ENCODE assay signal across 1 cellular context in the genomic region with DNA sequence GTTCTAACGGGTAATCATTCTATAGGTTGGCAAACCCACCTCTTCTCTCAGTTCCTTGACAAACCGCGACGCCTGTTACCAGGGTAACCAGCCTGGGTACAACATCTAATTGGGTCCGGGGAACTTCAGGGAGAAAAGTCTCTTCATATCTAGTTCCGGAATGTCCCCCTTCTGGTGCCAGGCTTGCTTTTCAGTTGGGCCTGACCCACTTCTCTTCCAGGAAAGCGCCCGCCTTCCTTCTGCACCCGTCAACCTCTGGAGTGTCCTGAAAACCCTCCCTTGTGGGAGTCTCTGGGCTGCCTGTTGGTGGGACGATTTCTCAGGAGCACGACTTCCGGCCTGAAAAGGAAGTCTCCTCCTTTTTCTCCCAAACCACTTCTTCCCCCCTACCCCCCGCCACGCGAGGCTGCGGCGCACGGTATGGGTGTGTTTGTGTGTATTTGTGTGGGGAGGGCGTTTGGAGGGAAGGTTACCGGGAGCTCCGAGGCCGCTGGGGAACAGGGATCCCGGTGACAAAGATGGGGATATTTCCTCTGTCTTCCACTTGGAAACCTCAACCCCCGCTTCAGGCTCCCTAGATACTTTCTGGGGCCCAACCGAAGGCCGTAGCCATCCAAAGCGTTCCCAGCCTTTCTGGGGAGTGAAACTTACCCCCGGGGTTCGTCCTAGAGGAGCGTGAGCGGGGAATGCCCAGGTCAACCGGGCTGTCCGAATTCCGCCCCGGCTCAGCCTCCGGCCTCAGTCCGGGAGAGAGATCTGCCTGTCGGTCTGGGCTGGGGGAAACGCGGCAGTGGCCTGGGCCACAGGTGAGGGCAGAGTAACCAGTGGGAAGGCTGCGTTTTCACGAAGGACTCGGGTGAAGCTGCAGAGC.
A peak's percentile ranks its signal among the peaks of the same experiment; 100 is the strongest.
TF ChIP-seq lines count a peak whose summit lies in the region.

A gene with protein sequence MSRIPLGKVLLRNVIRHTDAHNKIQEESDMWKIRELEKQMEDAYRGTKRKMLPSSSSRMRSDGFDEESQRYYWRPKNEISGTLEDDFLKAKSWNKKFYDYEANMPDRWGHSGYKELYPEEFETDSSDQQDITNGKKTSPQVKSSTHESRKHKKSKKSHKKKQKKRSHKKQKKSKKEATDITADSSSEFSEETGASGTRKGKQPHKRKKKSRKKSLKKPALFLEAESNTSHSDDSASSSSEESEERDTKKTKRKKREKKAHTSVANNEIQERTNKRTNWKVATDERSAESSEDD (plus strand): TSS at position 359 of the 871 bp plus-strand sequence. CDS start 1,276 bp downstream, outside the sequence.
A gene with protein sequence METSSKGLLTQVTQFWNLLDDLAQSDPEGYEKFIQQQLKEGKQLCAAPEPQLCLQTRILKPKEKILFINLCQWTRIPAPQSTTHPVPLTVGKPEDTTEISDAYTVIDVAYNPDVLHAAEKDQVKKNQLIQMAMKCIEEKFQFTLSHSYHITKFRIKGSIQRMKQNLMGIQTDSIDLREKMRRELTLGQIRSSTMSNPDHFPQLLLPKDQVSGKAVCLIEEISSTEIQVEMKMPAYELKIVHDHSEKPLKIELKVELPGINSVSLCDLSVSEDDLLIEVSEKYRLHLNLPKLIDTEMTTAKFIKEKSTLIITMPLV (minus strand): TSS at position 77 of the 871 bp plus-strand sequence. CDS start 843 bp downstream, outside the sequence.

TF ChIP-seq in HepG2, 621 proteins besides CTCF, POLR2A, EP300 and RAD21 (continued from another document and continues in another):
- TF ChIP-seq, protein P1, sequence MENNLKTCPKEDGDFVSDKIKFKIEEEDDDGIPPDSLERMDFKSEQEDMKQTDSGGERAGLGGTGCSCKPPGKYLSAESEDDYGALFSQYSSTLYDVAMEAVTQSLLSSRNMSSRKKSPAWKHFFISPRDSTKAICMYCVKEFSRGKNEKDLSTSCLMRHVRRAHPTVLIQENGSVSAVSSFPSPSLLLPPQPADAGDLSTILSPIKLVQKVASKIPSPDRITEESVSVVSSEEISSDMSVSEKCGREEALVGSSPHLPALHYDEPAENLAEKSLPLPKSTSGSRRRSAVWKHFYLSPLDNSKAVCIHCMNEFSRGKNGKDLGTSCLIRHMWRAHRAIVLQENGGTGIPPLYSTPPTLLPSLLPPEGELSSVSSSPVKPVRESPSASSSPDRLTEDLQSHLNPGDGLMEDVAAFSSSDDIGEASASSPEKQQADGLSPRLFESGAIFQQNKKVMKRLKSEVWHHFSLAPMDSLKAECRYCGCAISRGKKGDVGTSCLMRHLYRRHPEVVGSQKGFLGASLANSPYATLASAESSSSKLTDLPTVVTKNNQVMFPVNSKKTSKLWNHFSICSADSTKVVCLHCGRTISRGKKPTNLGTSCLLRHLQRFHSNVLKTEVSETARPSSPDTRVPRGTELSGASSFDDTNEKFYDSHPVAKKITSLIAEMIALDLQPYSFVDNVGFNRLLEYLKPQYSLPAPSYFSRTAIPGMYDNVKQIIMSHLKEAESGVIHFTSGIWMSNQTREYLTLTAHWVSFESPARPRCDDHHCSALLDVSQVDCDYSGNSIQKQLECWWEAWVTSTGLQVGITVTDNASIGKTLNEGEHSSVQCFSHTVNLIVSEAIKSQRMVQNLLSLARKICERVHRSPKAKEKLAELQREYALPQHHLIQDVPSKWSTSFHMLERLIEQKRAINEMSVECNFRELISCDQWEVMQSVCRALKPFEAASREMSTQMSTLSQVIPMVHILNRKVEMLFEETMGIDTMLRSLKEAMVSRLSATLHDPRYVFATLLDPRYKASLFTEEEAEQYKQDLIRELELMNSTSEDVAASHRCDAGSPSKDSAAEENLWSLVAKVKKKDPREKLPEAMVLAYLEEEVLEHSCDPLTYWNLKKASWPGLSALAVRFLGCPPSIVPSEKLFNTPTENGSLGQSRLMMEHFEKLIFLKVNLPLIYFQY (CRISPR knock-in tag; IDR thresholded peaks at IDR 0.05; ENCODE audit: borderline replicate concordance) = peak; percentile 79; the same call in 1 of the 2 replicates
- TF ChIP-seq ZNF83 (CRISPR knock-in tag; IDR thresholded peaks at IDR 0.05; ENCODE audit: borderline replicate concordance) = no peak; the same call in 1 of the 2 replicates
- TF ChIP-seq, protein P2, sequence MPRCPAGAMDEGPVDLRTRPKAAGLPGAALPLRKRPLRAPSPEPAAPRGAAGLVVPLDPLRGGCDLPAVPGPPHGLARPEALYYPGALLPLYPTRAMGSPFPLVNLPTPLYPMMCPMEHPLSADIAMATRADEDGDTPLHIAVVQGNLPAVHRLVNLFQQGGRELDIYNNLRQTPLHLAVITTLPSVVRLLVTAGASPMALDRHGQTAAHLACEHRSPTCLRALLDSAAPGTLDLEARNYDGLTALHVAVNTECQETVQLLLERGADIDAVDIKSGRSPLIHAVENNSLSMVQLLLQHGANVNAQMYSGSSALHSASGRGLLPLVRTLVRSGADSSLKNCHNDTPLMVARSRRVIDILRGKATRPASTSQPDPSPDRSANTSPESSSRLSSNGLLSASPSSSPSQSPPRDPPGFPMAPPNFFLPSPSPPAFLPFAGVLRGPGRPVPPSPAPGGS (CRISPR knock-in tag; IDR thresholded peaks at IDR 0.05) = peak; percentile 57
- TF ChIP-seq, protein P3, sequence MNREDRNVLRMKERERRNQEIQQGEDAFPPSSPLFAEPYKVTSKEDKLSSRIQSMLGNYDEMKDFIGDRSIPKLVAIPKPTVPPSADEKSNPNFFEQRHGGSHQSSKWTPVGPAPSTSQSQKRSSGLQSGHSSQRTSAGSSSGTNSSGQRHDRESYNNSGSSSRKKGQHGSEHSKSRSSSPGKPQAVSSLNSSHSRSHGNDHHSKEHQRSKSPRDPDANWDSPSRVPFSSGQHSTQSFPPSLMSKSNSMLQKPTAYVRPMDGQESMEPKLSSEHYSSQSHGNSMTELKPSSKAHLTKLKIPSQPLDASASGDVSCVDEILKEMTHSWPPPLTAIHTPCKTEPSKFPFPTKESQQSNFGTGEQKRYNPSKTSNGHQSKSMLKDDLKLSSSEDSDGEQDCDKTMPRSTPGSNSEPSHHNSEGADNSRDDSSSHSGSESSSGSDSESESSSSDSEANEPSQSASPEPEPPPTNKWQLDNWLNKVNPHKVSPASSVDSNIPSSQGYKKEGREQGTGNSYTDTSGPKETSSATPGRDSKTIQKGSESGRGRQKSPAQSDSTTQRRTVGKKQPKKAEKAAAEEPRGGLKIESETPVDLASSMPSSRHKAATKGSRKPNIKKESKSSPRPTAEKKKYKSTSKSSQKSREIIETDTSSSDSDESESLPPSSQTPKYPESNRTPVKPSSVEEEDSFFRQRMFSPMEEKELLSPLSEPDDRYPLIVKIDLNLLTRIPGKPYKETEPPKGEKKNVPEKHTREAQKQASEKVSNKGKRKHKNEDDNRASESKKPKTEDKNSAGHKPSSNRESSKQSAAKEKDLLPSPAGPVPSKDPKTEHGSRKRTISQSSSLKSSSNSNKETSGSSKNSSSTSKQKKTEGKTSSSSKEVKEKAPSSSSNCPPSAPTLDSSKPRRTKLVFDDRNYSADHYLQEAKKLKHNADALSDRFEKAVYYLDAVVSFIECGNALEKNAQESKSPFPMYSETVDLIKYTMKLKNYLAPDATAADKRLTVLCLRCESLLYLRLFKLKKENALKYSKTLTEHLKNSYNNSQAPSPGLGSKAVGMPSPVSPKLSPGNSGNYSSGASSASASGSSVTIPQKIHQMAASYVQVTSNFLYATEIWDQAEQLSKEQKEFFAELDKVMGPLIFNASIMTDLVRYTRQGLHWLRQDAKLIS (CRISPR knock-in tag; IDR thresholded peaks at IDR 0.05) = no peak
- TF ChIP-seq ZNF775 (CRISPR knock-in tag; IDR thresholded peaks at IDR 0.05; ENCODE audit: borderline replicate concordance) = no peak
- no peak for TF ChIP-seq MAFF (IDR thresholded peaks at IDR 0.05; ENCODE audit: low read depth, low read length)
- TF ChIP-seq SP4 (CRISPR knock-in tag; IDR thresholded peaks at IDR 0.05) = peak; percentile 78; the same call in 1 of the 2 replicates
- TF ChIP-seq ZC3H13 (CRISPR knock-in tag; IDR thresholded peaks at IDR 0.05) = 0 out of 2 replicates have a peak, but pooled peaks have one; percentile 67
- TF ChIP-seq CREB1 (IDR thresholded peaks at IDR 0.05) = no peak
- TF ChIP-seq CREB1 (CRISPR knock-in tag; IDR thresholded peaks at IDR 0.05) = peak; percentile 78
- TF ChIP-seq, protein P4, sequence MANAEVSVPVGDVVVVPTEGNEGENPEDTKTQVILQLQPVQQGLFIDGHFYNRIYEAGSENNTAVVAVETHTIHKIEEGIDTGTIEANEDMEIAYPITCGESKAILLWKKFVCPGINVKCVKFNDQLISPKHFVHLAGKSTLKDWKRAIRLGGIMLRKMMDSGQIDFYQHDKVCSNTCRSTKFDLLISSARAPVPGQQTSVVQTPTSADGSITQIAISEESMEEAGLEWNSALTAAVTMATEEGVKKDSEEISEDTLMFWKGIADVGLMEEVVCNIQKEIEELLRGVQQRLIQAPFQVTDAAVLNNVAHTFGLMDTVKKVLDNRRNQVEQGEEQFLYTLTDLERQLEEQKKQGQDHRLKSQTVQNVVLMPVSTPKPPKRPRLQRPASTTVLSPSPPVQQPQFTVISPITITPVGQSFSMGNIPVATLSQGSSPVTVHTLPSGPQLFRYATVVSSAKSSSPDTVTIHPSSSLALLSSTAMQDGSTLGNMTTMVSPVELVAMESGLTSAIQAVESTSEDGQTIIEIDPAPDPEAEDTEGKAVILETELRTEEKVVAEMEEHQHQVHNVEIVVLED (CRISPR knock-in tag; IDR thresholded peaks at IDR 0.05; ENCODE audit: borderline replicate concordance) = peak; percentile 62; the same call in 1 of the 2 replicates
- TF ChIP-seq STAG1 (CRISPR knock-in tag; IDR thresholded peaks at IDR 0.05) = no peak
- TF ChIP-seq, protein P5, sequence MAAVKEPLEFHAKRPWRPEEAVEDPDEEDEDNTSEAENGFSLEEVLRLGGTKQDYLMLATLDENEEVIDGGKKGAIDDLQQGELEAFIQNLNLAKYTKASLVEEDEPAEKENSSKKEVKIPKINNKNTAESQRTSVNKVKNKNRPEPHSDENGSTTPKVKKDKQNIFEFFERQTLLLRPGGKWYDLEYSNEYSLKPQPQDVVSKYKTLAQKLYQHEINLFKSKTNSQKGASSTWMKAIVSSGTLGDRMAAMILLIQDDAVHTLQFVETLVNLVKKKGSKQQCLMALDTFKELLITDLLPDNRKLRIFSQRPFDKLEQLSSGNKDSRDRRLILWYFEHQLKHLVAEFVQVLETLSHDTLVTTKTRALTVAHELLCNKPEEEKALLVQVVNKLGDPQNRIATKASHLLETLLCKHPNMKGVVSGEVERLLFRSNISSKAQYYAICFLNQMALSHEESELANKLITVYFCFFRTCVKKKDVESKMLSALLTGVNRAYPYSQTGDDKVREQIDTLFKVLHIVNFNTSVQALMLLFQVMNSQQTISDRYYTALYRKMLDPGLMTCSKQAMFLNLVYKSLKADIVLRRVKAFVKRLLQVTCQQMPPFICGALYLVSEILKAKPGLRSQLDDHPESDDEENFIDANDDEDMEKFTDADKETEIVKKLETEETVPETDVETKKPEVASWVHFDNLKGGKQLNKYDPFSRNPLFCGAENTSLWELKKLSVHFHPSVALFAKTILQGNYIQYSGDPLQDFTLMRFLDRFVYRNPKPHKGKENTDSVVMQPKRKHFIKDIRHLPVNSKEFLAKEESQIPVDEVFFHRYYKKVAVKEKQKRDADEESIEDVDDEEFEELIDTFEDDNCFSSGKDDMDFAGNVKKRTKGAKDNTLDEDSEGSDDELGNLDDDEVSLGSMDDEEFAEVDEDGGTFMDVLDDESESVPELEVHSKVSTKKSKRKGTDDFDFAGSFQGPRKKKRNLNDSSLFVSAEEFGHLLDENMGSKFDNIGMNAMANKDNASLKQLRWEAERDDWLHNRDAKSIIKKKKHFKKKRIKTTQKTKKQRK (IDR thresholded peaks at IDR 0.05; ENCODE audit: low read length) = no peak
- no peak for TF ChIP-seq ZNF431 (CRISPR knock-in tag; IDR thresholded peaks at IDR 0.05; ENCODE audit: borderline replicate concordance, low read depth)
- TF ChIP-seq, protein P6, sequence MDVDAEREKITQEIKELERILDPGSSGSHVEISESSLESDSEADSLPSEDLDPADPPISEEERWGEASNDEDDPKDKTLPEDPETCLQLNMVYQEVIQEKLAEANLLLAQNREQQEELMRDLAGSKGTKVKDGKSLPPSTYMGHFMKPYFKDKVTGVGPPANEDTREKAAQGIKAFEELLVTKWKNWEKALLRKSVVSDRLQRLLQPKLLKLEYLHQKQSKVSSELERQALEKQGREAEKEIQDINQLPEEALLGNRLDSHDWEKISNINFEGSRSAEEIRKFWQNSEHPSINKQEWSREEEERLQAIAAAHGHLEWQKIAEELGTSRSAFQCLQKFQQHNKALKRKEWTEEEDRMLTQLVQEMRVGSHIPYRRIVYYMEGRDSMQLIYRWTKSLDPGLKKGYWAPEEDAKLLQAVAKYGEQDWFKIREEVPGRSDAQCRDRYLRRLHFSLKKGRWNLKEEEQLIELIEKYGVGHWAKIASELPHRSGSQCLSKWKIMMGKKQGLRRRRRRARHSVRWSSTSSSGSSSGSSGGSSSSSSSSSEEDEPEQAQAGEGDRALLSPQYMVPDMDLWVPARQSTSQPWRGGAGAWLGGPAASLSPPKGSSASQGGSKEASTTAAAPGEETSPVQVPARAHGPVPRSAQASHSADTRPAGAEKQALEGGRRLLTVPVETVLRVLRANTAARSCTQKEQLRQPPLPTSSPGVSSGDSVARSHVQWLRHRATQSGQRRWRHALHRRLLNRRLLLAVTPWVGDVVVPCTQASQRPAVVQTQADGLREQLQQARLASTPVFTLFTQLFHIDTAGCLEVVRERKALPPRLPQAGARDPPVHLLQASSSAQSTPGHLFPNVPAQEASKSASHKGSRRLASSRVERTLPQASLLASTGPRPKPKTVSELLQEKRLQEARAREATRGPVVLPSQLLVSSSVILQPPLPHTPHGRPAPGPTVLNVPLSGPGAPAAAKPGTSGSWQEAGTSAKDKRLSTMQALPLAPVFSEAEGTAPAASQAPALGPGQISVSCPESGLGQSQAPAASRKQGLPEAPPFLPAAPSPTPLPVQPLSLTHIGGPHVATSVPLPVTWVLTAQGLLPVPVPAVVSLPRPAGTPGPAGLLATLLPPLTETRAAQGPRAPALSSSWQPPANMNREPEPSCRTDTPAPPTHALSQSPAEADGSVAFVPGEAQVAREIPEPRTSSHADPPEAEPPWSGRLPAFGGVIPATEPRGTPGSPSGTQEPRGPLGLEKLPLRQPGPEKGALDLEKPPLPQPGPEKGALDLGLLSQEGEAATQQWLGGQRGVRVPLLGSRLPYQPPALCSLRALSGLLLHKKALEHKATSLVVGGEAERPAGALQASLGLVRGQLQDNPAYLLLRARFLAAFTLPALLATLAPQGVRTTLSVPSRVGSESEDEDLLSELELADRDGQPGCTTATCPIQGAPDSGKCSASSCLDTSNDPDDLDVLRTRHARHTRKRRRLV (CRISPR knock-in tag; IDR thresholded peaks at IDR 0.05) = no peak
- no peak for TF ChIP-seq ATF7 (IDR thresholded peaks at IDR 0.05)
- no peak for TF ChIP-seq ATF7 (CRISPR knock-in tag; IDR thresholded peaks at IDR 0.05)
- TF ChIP-seq JUNB (CRISPR knock-in tag; IDR thresholded peaks at IDR 0.05; ENCODE audit: borderline replicate concordance) = no peak
- no peak for TF ChIP-seq TSC22D2 (CRISPR knock-in tag; IDR thresholded peaks at IDR 0.05; ENCODE audit: borderline replicate concordance)
- TF ChIP-seq AHR (CRISPR knock-in tag; IDR thresholded peaks at IDR 0.05) = no peak; the same call in 1 of the 2 replicates
- TF ChIP-seq KDM3A (CRISPR knock-in tag; IDR thresholded peaks at IDR 0.05; ENCODE audit: low read depth) = no peak; the same call in 1 of the 2 replicates
- TF ChIP-seq CHD4 (IDR thresholded peaks at IDR 0.05; ENCODE audit: borderline replicate concordance, low read length) = no peak
- TF ChIP-seq, protein P7, sequence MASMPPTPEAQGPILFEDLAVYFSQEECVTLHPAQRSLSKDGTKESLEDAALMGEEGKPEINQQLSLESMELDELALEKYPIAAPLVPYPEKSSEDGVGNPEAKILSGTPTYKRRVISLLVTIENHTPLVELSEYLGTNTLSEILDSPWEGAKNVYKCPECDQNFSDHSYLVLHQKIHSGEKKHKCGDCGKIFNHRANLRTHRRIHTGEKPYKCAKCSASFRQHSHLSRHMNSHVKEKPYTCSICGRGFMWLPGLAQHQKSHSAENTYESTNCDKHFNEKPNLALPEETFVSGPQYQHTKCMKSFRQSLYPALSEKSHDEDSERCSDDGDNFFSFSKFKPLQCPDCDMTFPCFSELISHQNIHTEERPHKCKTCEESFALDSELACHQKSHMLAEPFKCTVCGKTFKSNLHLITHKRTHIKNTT (CRISPR knock-in tag; IDR thresholded peaks at IDR 0.05) = no peak
- no peak for TF ChIP-seq EZH2 (conservative IDR thresholded peaks at IDR 0.05; ENCODE audit: low read depth, low read length)
- no peak for TF ChIP-seq ZNF839 (CRISPR knock-in tag; IDR thresholded peaks at IDR 0.05; ENCODE audit: borderline replicate concordance)
